In the genomic region with DNA sequence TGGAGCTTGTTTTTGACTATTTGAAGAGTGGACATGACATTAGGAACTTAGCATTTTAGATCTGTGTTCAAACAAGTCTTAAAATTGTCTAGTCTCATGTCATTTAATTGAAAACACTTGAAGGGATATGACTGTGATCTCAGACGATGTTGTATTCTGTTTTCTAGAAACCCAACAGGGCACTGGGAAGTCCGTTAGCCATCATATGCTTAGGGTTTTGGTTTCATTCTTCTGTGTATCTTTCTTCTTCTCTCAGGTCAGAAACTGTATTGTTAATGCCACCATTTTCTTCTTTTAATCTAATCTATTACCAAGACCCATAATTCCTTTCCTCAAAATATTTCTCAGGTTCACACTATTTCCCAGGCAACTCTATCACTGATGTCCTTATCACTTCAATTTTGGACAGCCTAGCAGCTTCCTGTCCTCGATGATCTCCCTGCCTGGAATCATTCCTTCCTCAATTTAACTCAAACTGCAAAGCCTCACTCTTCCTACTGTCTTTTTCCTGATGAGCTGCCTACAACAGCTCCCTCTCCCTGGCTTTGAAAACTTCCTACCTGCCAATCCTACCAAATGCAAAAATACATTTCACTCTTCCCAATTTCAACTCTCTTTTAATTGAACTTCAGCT, we compare ENCODE assay signal across 1 cellular context.
TF ChIP-seq lines count a peak whose summit lies in the region.

No MANE protein-coding gene starts in this region.

TF ChIP-seq in GM12878, 131 proteins besides CTCF, POLR2A, EP300 and RAD21 (continued from another document):
- TF ChIP-seq ZBED1 (IDR thresholded peaks at IDR 0.05; ENCODE audit: borderline replicate concordance) (0 out of 2 replicates have a peak, but pooled peaks have one; percentile 24), YY1 (IDR thresholded peaks at IDR 0.05; ENCODE audit: low read depth, low read length) (no peak), ZSCAN29 (IDR thresholded peaks at IDR 0.05) (no peak), KLF5 (IDR thresholded peaks at IDR 0.05; ENCODE audit: partially characterized antibody) (no peak), JUNB (IDR thresholded peaks at IDR 0.05) (no peak), IKZF2 (IDR thresholded peaks at IDR 0.05) (peak in 1 of 2 experiments; percentile 17; a peak in 1 of 4 replicates), NR2C2 (IDR thresholded peaks at IDR 0.05; ENCODE audit: borderline replicate concordance, control insufficient read depth, insufficient read length, low read depth) (no peak), TBL1XR1 (IDR thresholded peaks at IDR 0.05; ENCODE audit: low read depth, low read length) (no peak), TCF3 (IDR thresholded peaks at IDR 0.05; ENCODE audit: borderline replicate concordance, insufficient read depth, low read depth, low read length) (no peak), SMAD1 (IDR thresholded peaks at IDR 0.05; ENCODE audit: low read depth, partially characterized antibody) (no peak)
- TF ChIP-seq, protein P1, sequence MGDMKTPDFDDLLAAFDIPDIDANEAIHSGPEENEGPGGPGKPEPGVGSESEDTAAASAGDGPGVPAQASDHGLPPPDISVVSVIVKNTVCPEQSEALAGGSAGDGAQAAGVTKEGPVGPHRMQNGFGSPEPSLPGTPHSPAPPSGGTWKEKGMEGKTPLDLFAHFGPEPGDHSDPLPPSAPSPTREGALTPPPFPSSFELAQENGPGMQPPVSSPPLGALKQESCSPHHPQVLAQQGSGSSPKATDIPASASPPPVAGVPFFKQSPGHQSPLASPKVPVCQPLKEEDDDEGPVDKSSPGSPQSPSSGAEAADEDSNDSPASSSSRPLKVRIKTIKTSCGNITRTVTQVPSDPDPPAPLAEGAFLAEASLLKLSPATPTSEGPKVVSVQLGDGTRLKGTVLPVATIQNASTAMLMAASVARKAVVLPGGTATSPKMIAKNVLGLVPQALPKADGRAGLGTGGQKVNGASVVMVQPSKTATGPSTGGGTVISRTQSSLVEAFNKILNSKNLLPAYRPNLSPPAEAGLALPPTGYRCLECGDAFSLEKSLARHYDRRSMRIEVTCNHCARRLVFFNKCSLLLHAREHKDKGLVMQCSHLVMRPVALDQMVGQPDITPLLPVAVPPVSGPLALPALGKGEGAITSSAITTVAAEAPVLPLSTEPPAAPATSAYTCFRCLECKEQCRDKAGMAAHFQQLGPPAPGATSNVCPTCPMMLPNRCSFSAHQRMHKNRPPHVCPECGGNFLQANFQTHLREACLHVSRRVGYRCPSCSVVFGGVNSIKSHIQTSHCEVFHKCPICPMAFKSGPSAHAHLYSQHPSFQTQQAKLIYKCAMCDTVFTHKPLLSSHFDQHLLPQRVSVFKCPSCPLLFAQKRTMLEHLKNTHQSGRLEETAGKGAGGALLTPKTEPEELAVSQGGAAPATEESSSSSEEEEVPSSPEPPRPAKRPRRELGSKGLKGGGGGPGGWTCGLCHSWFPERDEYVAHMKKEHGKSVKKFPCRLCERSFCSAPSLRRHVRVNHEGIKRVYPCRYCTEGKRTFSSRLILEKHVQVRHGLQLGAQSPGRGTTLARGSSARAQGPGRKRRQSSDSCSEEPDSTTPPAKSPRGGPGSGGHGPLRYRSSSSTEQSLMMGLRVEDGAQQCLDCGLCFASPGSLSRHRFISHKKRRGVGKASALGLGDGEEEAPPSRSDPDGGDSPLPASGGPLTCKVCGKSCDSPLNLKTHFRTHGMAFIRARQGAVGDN (IDR thresholded peaks at IDR 0.05), result peak; percentile 47; the same call in 1 of the 2 replicates
- TF ChIP-seq, protein P2, sequence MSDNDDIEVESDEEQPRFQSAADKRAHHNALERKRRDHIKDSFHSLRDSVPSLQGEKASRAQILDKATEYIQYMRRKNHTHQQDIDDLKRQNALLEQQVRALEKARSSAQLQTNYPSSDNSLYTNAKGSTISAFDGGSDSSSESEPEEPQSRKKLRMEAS (IDR thresholded peaks at IDR 0.05; ENCODE audit: low read depth, low read length), result no peak
- TF ChIP-seq, protein P3, sequence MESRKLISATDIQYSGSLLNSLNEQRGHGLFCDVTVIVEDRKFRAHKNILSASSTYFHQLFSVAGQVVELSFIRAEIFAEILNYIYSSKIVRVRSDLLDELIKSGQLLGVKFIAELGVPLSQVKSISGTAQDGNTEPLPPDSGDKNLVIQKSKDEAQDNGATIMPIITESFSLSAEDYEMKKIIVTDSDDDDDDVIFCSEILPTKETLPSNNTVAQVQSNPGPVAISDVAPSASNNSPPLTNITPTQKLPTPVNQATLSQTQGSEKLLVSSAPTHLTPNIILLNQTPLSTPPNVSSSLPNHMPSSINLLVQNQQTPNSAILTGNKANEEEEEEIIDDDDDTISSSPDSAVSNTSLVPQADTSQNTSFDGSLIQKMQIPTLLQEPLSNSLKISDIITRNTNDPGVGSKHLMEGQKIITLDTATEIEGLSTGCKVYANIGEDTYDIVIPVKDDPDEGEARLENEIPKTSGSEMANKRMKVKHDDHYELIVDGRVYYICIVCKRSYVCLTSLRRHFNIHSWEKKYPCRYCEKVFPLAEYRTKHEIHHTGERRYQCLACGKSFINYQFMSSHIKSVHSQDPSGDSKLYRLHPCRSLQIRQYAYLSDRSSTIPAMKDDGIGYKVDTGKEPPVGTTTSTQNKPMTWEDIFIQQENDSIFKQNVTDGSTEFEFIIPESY (IDR thresholded peaks at IDR 0.05), result no peak
